16 cellular contexts compared by ENCODE assay signal in the genomic region with DNA sequence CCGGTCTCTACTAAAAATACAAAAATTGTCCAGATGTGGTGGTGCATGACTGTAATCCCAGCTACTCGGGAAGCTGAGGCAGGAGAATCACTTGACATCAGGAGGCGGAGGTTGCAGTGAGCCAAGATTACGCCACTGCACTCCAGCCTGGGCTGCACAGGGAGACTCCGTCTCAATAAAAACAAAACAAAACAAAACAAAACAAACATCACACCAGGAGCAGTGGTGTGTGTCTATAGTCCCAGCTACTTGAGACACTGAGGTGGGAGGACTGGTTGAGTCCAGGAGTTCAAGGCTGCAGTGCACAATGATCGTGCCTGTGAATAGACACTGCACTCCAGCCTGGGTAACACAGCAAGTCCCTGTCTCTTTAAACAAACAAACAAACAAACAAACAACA.
DNase-seq lines count a peak whose midpoint lies in the region; ATAC-seq lines count a peak whose summit lies in the region.
"Had no signal": no experiment of that assay in that cellular context is flagged by ENCODE, and none has a peak within 500 bp of the region (broad histone marks: within the 10 kb centered on the region; RNA-seq: fewer than 3 reads in every experiment).

No MANE protein-coding gene starts in this region.

- H3K9me3 ChIP-seq in Karpas-422 (ENCODE audit: low read length) = no peaks in the 10 kb centered on the region
- H3K9me3 ChIP-seq: BLaER1, Caco-2 had no signal

- H3K4me1 ChIP-seq in Karpas-422 (ENCODE audit: low read length) = peaks cover 23% of the 10 kb centered on the region
- H3K4me1 ChIP-seq: BLaER1, Caco-2 had no signal

- H3K4me2 ChIP-seq in Karpas-422 (ENCODE audit: low read depth, low read length, poor library complexity, severe bottlenecking) = peak overlapping the region; percentile 55
- H3K4me2 ChIP-seq: BLaER1 had no signal

- H3K36me3 Mint-ChIP-seq in effector memory CD8-positive, alpha-beta T cell (ENCODE audit: insufficient read depth) = peaks cover 9% of the 10 kb centered on the region
- peaks cover 18% of the 10 kb centered on the region for H3K36me3 Mint-ChIP-seq in stimulated activated memory B cell treated with anti-CD40 and anti-IgM and Interleukin-4, amounts not matched to agents 10 μg/mL and 1 μg/mL and 100 μg/mL, for 72 hours

- no peaks in the 10 kb centered on the region for H3K9me3 Mint-ChIP-seq in effector memory CD8-positive, alpha-beta T cell
- no peaks in the 10 kb centered on the region for H3K9me3 Mint-ChIP-seq in stimulated activated memory B cell treated with anti-CD40 and anti-IgM and Interleukin-4, amounts not matched to agents 10 μg/mL and 1 μg/mL and 100 μg/mL, for 72 hours
- H3K9me3 Mint-ChIP-seq: CD8-positive, alpha-beta memory T cell had no signal

- peak overlapping the region; percentile 56 for H3K27ac ChIP-seq in Karpas-422 (ENCODE audit: low read length)
- H3K27ac ChIP-seq: 22Rv1, BLaER1 had no signal

- H3K27ac Mint-ChIP-seq in effector memory CD8-positive, alpha-beta T cell = peak overlapping the region; percentile 24 to 45
- H3K27ac Mint-ChIP-seq in stimulated activated memory B cell treated with anti-CD40 and anti-IgM and Interleukin-4, amounts not matched to agents 10 μg/mL and 1 μg/mL and 100 μg/mL, for 72 hours = no peak overlapping the region

- H3K9me2 ChIP-seq in Karpas-422 (replicated peaks; ENCODE audit: insufficient read depth, low read length) = no peaks in the 10 kb centered on the region

- no peak overlapping the region for H3K4me3 Mint-ChIP-seq in effector memory CD8-positive, alpha-beta T cell
- no peak overlapping the region for H3K4me3 Mint-ChIP-seq in stimulated activated memory B cell treated with anti-CD40 and anti-IgM and Interleukin-4, amounts not matched to agents 10 μg/mL and 1 μg/mL and 100 μg/mL, for 72 hours
- H3K4me3 Mint-ChIP-seq: CD8-positive, alpha-beta memory T cell had no signal

- peak; percentile 26 for DNase-seq in NCI-H2029 (lab: John Stamatoyannopoulos, UW)
- no peak for DNase-seq in NCI-H2029 treated with DMSO at 0.1 percent for 48 hours (lab: John Stamatoyannopoulos, UW)
- no peak for DNase-seq in Karpas-422
- DNase-seq in effector memory CD8-positive, alpha-beta T cell = no peak
- no peak for DNase-seq in NK-92 (lab: John Stamatoyannopoulos, UW; ENCODE audit: unreplicated experiment)
- DNase-seq: AML-193; Caco-2; CD8-positive, alpha-beta memory T cell; DMS53; GF-D8; Kasumi-1 had no signal

- 0 out of 2 replicates have a peak, but pooled peaks cover 3% of the 10 kb centered on the region for H3K79me2 ChIP-seq in Karpas-422 (ENCODE audit: low read length)

- no peaks in the 10 kb centered on the region for H3K27me3 ChIP-seq in Karpas-422 (ENCODE audit: low read length)
- H3K27me3 ChIP-seq: BLaER1 had no signal

- H3K27me3 Mint-ChIP-seq in effector memory CD8-positive, alpha-beta T cell = no peaks in the 10 kb centered on the region
- H3K27me3 Mint-ChIP-seq in stimulated activated memory B cell treated with anti-CD40 and anti-IgM and Interleukin-4, amounts not matched to agents 10 μg/mL and 1 μg/mL and 100 μg/mL, for 72 hours = no peaks in the 10 kb centered on the region
- H3K27me3 Mint-ChIP-seq: CD8-positive, alpha-beta memory T cell had no signal

- H3K4me1 Mint-ChIP-seq in effector memory CD8-positive, alpha-beta T cell (ENCODE audit: low read depth in 2 of 2) = no peaks in the 10 kb centered on the region
- no peaks in the 10 kb centered on the region for H3K4me1 Mint-ChIP-seq in stimulated activated memory B cell treated with anti-CD40 and anti-IgM and Interleukin-4, amounts not matched to agents 10 μg/mL and 1 μg/mL and 100 μg/mL, for 72 hours
- H3K4me1 Mint-ChIP-seq: CD8-positive, alpha-beta memory T cell had no signal

- H3K4me3 ChIP-seq in Karpas-422 (ENCODE audit: low read length) = no peak overlapping the region
- H3K4me3 ChIP-seq: BLaER1, K562 had no signal

- no peak for ATAC-seq in effector memory CD8-positive, alpha-beta T cell (replicated peaks)
- ATAC-seq in stimulated activated memory B cell treated with anti-CD40 and anti-IgM and Interleukin-4, amounts not matched to agents 10 μg/mL and 1 μg/mL and 100 μg/mL, for 72 hours = no peak
- ATAC-seq in HG03439 (IDR thresholded peaks at IDR 0.05; ENCODE audit: unreplicated experiment) = no peak
- ATAC-seq: K562 had no signal

- H3K9ac ChIP-seq in Karpas-422 (ENCODE audit: low read length) = no peak overlapping the region
- H3K9ac ChIP-seq: BLaER1 had no signal

- peaks cover 22% of the 10 kb centered on the region; the same call in 1 of the 2 replicates for H3K36me3 ChIP-seq in Karpas-422 (ENCODE audit: insufficient read depth, low read length)

- no peak overlapping the region for H2AFZ ChIP-seq in Karpas-422 (ENCODE audit: low read length)

- no peaks in the 10 kb centered on the region for H4K20me1 ChIP-seq in Karpas-422 (ENCODE audit: insufficient read depth, low read depth, low read length)
- H4K20me1 ChIP-seq: BLaER1 had no signal
